Comparison of ENCODE assay signal across 13 cellular contexts in genomic region chr3:6994081-6994668, GRCh38.
DNase-seq lines count a peak whose midpoint lies in the region; ATAC-seq and TF ChIP-seq lines count a peak whose summit lies in the region.
"Had no signal": no experiment of that assay in that cellular context is flagged by ENCODE, and none has a peak within 500 bp of the region (broad histone marks: within the 10 kb centered on the region; RNA-seq: fewer than 3 reads in every experiment).

No MANE protein-coding gene starts in this region.

- ATAC-seq in SK-N-SH treated with all-trans-retinoic acid at 6 μM for 48 hours (no peak), GM21825 (IDR thresholded peaks at IDR 0.05; ENCODE audit: unreplicated experiment) (no peak), HG03378 (IDR thresholded peaks at IDR 0.05; ENCODE audit: unreplicated experiment) (no peak)
- ATAC-seq: activated CD8-positive, alpha-beta T cell treated with anti-CD3 and anti-CD28 coated beads, Interleukin-2, amount 10 ng/mL, durations not matched to agents 7 days and 5 days had no signal

- no peak overlapping the region for H3K27ac Mint-ChIP-seq in mesothelial cell of epicardium
- H3K27ac Mint-ChIP-seq: activated CD8-positive, alpha-beta T cell treated with anti-CD3 and anti-CD28 coated beads, Interleukin-2, amount 10 ng/mL, durations not matched to agents 7 days and 5 days; activated naive CD8-positive, alpha-beta T cell treated with anti-CD3 and anti-CD28 coated beads, Interleukin-2, amount 10 ng/mL, durations not matched to agents 7 days and 5 days; CD14-positive monocyte had no signal

- peaks cover 7% of the 10 kb centered on the region for H3K9me3 Mint-ChIP-seq in mesothelial cell of epicardium

- WGBS in suprapubic skin, result 69% methylated on average over 3 of the region's 3 CpGs

- H3K27me3 Mint-ChIP-seq in mesothelial cell of epicardium (ENCODE audit: low read depth), result peaks cover 3% of the 10 kb centered on the region
- H3K27me3 Mint-ChIP-seq: activated naive CD8-positive, alpha-beta T cell treated with anti-CD3 and anti-CD28 coated beads, Interleukin-2, amount 10 ng/mL, durations not matched to agents 7 days and 5 days had no signal

- TF ChIP-seq CTCF in suprapubic skin (IDR thresholded peaks at IDR 0.05) (no peak), mesothelial cell of epicardium (IDR thresholded peaks at IDR 0.05; ENCODE audit: unreplicated experiment) (no peak)

- no peak overlapping the region for H3K4me3 ChIP-seq in suprapubic skin

- no peak overlapping the region for H3K4me3 Mint-ChIP-seq in mesothelial cell of epicardium
- H3K4me3 Mint-ChIP-seq: activated CD8-positive, alpha-beta T cell treated with anti-CD3 and anti-CD28 coated beads, Interleukin-2, amount 10 ng/mL, durations not matched to agents 7 days and 5 days; activated naive CD8-positive, alpha-beta T cell treated with anti-CD3 and anti-CD28 coated beads, Interleukin-2, amount 10 ng/mL, durations not matched to agents 7 days and 5 days; CD14-positive monocyte had no signal

- no peaks in the 10 kb centered on the region for H3K4me1 ChIP-seq in suprapubic skin

- peak; percentile 17 for DNase-seq in COLO829 (ENCODE audit: low spot score)
- DNase-seq in HT1080 (ENCODE audit: low read depth), result peak; percentile 21
- DNase-seq in iPS-NIHi11 (ENCODE audit: low spot score), result peak; percentile 14
- no peak for DNase-seq in suprapubic skin (ENCODE audit: low spot score in 2 of 2)
- DNase-seq in mesothelial cell of epicardium (ENCODE audit: low spot score in 2 of 2, unreplicated experiment in 2 of 2), result no peak
- DNase-seq: activated CD8-positive, alpha-beta T cell treated with anti-CD3 and anti-CD28 coated beads, Interleukin-2, amount 10 ng/mL, durations not matched to agents 7 days and 5 days; activated naive CD8-positive, alpha-beta T cell treated with anti-CD3 and anti-CD28 coated beads, Interleukin-2, amount 10 ng/mL, durations not matched to agents 7 days and 5 days; effector memory CD4-positive, alpha-beta T cell; stimulated activated naive CD4-positive, alpha-beta T cell had no signal

- no peak for TF ChIP-seq POLR2A in suprapubic skin (IDR thresholded peaks at IDR 0.05)

- no peaks in the 10 kb centered on the region for H3K36me3 ChIP-seq in suprapubic skin

- H3K36me3 Mint-ChIP-seq in mesothelial cell of epicardium, result no peaks in the 10 kb centered on the region
- H3K36me3 Mint-ChIP-seq: activated naive CD8-positive, alpha-beta T cell treated with anti-CD3 and anti-CD28 coated beads, Interleukin-2, amount 10 ng/mL, durations not matched to agents 7 days and 5 days; CD14-positive monocyte had no signal

- H3K9me3 ChIP-seq in suprapubic skin, result no peaks in the 10 kb centered on the region

- H3K27ac ChIP-seq in suprapubic skin, result no peak overlapping the region

- H3K4me1 Mint-ChIP-seq in mesothelial cell of epicardium, result no peaks in the 10 kb centered on the region
- H3K4me1 Mint-ChIP-seq: activated naive CD8-positive, alpha-beta T cell treated with anti-CD3 and anti-CD28 coated beads, Interleukin-2, amount 10 ng/mL, durations not matched to agents 7 days and 5 days; CD14-positive monocyte had no signal

- H3K27me3 ChIP-seq in suprapubic skin, result no peaks in the 10 kb centered on the region

- no peak for TF ChIP-seq EP300 in suprapubic skin (IDR thresholded peaks at IDR 0.05)

TF ChIP-seq in SK-N-SH treated with all-trans-retinoic acid at 6 μM for 48 hours, 23 proteins besides CTCF, POLR2A, EP300 and RAD21:
- TF ChIP-seq ZNF70 (CRISPR knock-in tag; IDR thresholded peaks at IDR 0.05) (peak; percentile 69), SNAI2 (CRISPR knock-in tag; IDR thresholded peaks at IDR 0.05) (no peak), CREB5 (CRISPR knock-in tag; IDR thresholded peaks at IDR 0.05; ENCODE audit: low read depth) (no peak), ISL1 (CRISPR knock-in tag; IDR thresholded peaks at IDR 0.05) (no peak)
TF ChIP-seq in SK-N-SH treated with all-trans-retinoic acid at 6 μM for 48 hours: peak in this region for 1.

Comparison
In these comparisons a context has a peak if more than half of its experiments do, and no peak if none do; other contexts are left out.
1. DNase-seq: peak in COLO829 (single experiment), HT1080 (single experiment) and iPS-NIHi11 (single experiment); none in suprapubic skin (0 of 2) and mesothelial cell of epicardium (0 of 2).